Comparison of ENCODE assay signal across 30 cellular contexts in genomic region chr20:51144476-51144875, GRCh38.
"Had no signal": no experiment of that assay in that cellular context is flagged by ENCODE, and none has a peak within 500 bp of the region (broad histone marks: within the 10 kb centered on the region; RNA-seq: fewer than 3 reads in every experiment).

No MANE protein-coding gene starts in this region.

- H3K4me1 Mint-ChIP-seq: activated CD4-positive, alpha-beta T cell treated with anti-CD3 and anti-CD28 coated beads for 36 hours; activated CD4-positive, alpha-beta T cell treated with anti-CD3 and anti-CD28 coated beads, Interleukin-2, amount 10 ng/mL, durations not matched to agents 7 days and 5 days; activated naive CD8-positive, alpha-beta T cell treated with anti-CD3 and anti-CD28 coated beads for 36 hours; activated T-helper 17 cell treated with anti-CD3 and anti-CD28 coated beads, Interleukin-2, amount 50 U/mL, for 72 hours; WTC11 had no signal

- H3K27ac Mint-ChIP-seq: activated CD4-positive, alpha-beta T cell treated with anti-CD3 and anti-CD28 coated beads for 36 hours; activated CD4-positive, alpha-beta T cell treated with anti-CD3 and anti-CD28 coated beads, Interleukin-2, amount 10 ng/mL, durations not matched to agents 7 days and 5 days; activated naive CD8-positive, alpha-beta T cell treated with anti-CD3 and anti-CD28 coated beads for 36 hours; activated T-cell treated with anti-CD3 and anti-CD28 coated beads, Interleukin-2, amount 50 U/mL, for 72 hours; activated T-helper 17 cell treated with anti-CD3 and anti-CD28 coated beads, Interleukin-2, amount 50 U/mL, for 72 hours; WTC11 had no signal

- H3K4me3 Mint-ChIP-seq: activated CD4-positive, alpha-beta T cell treated with anti-CD3 and anti-CD28 coated beads for 36 hours; activated CD4-positive, alpha-beta T cell treated with anti-CD3 and anti-CD28 coated beads, Interleukin-2, amount 10 ng/mL, durations not matched to agents 7 days and 5 days; activated naive CD8-positive, alpha-beta T cell treated with anti-CD3 and anti-CD28 coated beads for 36 hours; activated T-cell treated with anti-CD3 and anti-CD28 coated beads, Interleukin-2, amount 50 U/mL, for 72 hours; activated T-helper 17 cell treated with anti-CD3 and anti-CD28 coated beads, Interleukin-2, amount 50 U/mL, for 72 hours; WTC11 had no signal

- H3K36me3 Mint-ChIP-seq: activated naive CD8-positive, alpha-beta T cell treated with anti-CD3 and anti-CD28 coated beads for 36 hours had no signal

- ATAC-seq: activated CD4-positive, alpha-beta T cell treated with anti-CD3 and anti-CD28 coated beads for 36 hours; activated CD4-positive, CD25-positive, alpha-beta regulatory T cell treated with anti-CD3 and anti-CD28 coated beads, Interleukin-2, amount 50 U/mL, for 24 hours; activated T-cell treated with anti-CD3 and anti-CD28 coated beads, Interleukin-2, amount 50 U/mL, for 72 hours; activated T-helper 17 cell treated with anti-CD3 and anti-CD28 coated beads, Interleukin-2, amount 50 U/mL, for 72 hours; K562; WTC11 had no signal

- H3K4me3 ChIP-seq: K562 had no signal

- DNase-seq: activated CD4-positive, alpha-beta T cell treated with anti-CD3 and anti-CD28 coated beads for 36 hours; activated CD4-positive, alpha-beta T cell treated with anti-CD3 and anti-CD28 coated beads, Interleukin-2, amount 10 ng/mL, durations not matched to agents 7 days and 5 days; activated CD4-positive, alpha-beta T cell treated with anti-CD3 and anti-CD28 coated beads, Interleukin-2, amount 50 U/mL, for 48 hours; activated effector memory CD4-positive, alpha-beta T cell treated with anti-CD3 and anti-CD28 coated beads, Interleukin-2, amount 50 U/mL, for 16 hours; activated naive CD4-positive, alpha-beta T cell; activated naive CD4-positive, alpha-beta T cell treated with anti-CD3 and anti-CD28 coated beads, Interleukin-2, amount 50 U/mL, for 16 hours; activated naive CD8-positive, alpha-beta T cell treated with anti-CD3 and anti-CD28 coated beads for 36 hours; activated T-cell treated with anti-CD3 and anti-CD28 coated beads, Interleukin-2, amount 50 U/mL, for 1 hour; activated T-cell treated with anti-CD3 and anti-CD28 coated beads, Interleukin-2, amount 50 U/mL, for 72 hours; amniotic stem cell; aorta; NCI-H1092 treated with DMSO at 0.1 percent for 48 hours; NCI-H1417; NCI-H187 treated with DMSO at 0.1 percent for 48 hours; NCI-H2081; NCI-H2171 treated with DMSO at 0.1 percent for 48 hours; NCI-H2227 treated with DMSO at 0.1 percent for 48 hours; NCI-H446; NCI-H510A treated with DMSO at 0.1 percent for 48 hours; NCI-H526 treated with DMSO at 0.1 percent for 48 hours; Right ventricle myocardium superior; SW 1271; T-helper 1 cell; T-helper 2 cell; T-helper 9 cell had no signal

- H3K9me3 Mint-ChIP-seq: activated T-helper 17 cell treated with anti-CD3 and anti-CD28 coated beads, Interleukin-2, amount 50 U/mL, for 72 hours had no signal

- FAIRE-seq: K562, TTC549 had no signal
